15 cellular contexts compared by ENCODE assay signal in genomic region chr19:16419671-16420394, GRCh38. TPM values are rescaled to one million over a fixed set of nuclear protein-coding genes. Genes with fewer than 3 reads are reported as not detected.
A peak's percentile ranks its signal among the peaks of the same experiment; 100 is the strongest.
DNase-seq lines count a peak whose midpoint lies in the region; ATAC-seq, FAIRE-seq and TF ChIP-seq lines count a peak whose summit lies in the region.
"Had no signal": no experiment of that assay in that cellular context is flagged by ENCODE, and none has a peak within 500 bp of the region (broad histone marks: within the 10 kb centered on the region; RNA-seq: fewer than 3 reads in every experiment).

No MANE protein-coding gene starts in this region.

- no peaks in the 10 kb centered on the region for H3K4me1 ChIP-seq in HAP-1
- H3K4me1 ChIP-seq: BE2C had no signal

- no peaks in the 10 kb centered on the region for H3K9me3 Mint-ChIP-seq in Calu3 (ENCODE audit: low read depth, unreplicated experiment)
- H3K9me3 Mint-ChIP-seq in mesothelial cell of epicardium: no peaks in the 10 kb centered on the region

- peak; percentile 92 for FAIRE-seq in bronchial epithelial cell (lab: Jason Lieb, UNC)

- no peaks in the 10 kb centered on the region for H3K9me3 ChIP-seq in HAP-1
- H3K9me3 ChIP-seq: BE2C, Peyer's patch, thyroid gland had no signal

- no peak for DNase-seq in Calu3
- peak; percentile 33 for DNase-seq in KBM-7
- no peak for DNase-seq in bronchial epithelial cell (ENCODE audit: low read depth)
- no peak for DNase-seq in mesothelial cell of epicardium (ENCODE audit: low spot score in 2 of 2, unreplicated experiment in 2 of 2)
- no peak for DNase-seq in NCI-H510A (lab: John Stamatoyannopoulos, UW)
- DNase-seq in stimulated activated naive CD8-positive, alpha-beta T cell treated with anti-CD3 and anti-CD28 coated beads, Interleukin-15, Interleukin-2, amounts not matched to agents 100 U/mL and 50 U/mL, for 24 hours: no peak
- no peak for DNase-seq in NCI-H146 treated with DMSO at 0.1 percent for 48 hours (lab: John Stamatoyannopoulos, UW; ENCODE audit: unreplicated experiment)
- DNase-seq in HAP-1 (ENCODE audit: low spot score in 2 of 2): no peak
- DNase-seq: activated CD4-positive, alpha-beta T cell treated with anti-CD3 and anti-CD28 coated beads for 36 hours; BE2C; cortex of kidney; DMS53; NCI-H1092; Peyer's patch; thyroid gland had no signal

- H3K27ac Mint-ChIP-seq in Calu3 (ENCODE audit: unreplicated experiment) (peak overlapping the region; percentile 31), mesothelial cell of epicardium (peak overlapping the region; percentile 57)
- H3K27ac Mint-ChIP-seq: activated CD4-positive, alpha-beta T cell treated with anti-CD3 and anti-CD28 coated beads for 36 hours had no signal

- H3K4me3 Mint-ChIP-seq in Calu3 (ENCODE audit: low read depth, unreplicated experiment) (no peak overlapping the region), mesothelial cell of epicardium (no peak overlapping the region)
- H3K4me3 Mint-ChIP-seq: activated CD4-positive, alpha-beta T cell treated with anti-CD3 and anti-CD28 coated beads for 36 hours had no signal

- peaks cover 12% of the 10 kb centered on the region for H3K36me3 Mint-ChIP-seq in Calu3 (ENCODE audit: insufficient read depth, unreplicated experiment)
- H3K36me3 Mint-ChIP-seq in mesothelial cell of epicardium: peaks cover 25% of the 10 kb centered on the region

- no TSS peak for BruUV-seq in Calu3 (replicated peaks; lab: Mats Ljungman, UMichigan)

- H3K4me1 Mint-ChIP-seq in Calu3 (ENCODE audit: low read depth, unreplicated experiment) (no peaks in the 10 kb centered on the region), mesothelial cell of epicardium (peaks cover 9% of the 10 kb centered on the region)

- intact Hi-C loops in Calu3 (cut with micrococcal nuclease; ENCODE audit: unreplicated experiment): no loop called here

- H3K27me3 Mint-ChIP-seq in Calu3 (ENCODE audit: unreplicated experiment) (no peaks in the 10 kb centered on the region), mesothelial cell of epicardium (ENCODE audit: low read depth) (no peaks in the 10 kb centered on the region)
- H3K27me3 Mint-ChIP-seq: activated CD4-positive, alpha-beta T cell treated with anti-CD3 and anti-CD28 coated beads for 36 hours had no signal

- H3K36me3 ChIP-seq in bronchial epithelial cell (ENCODE audit: control insufficient read depth, insufficient read depth, low read length): peaks cover 15% of the 10 kb centered on the region
- peaks cover 74% of the 10 kb centered on the region for H3K36me3 ChIP-seq in HAP-1 (replicated peaks)

- no peak overlapping the region for H3K4me3 ChIP-seq in bronchial epithelial cell (ENCODE audit: low read depth, low read length)
- no peak overlapping the region for H3K4me3 ChIP-seq in HAP-1
- H3K4me3 ChIP-seq: Peyer's patch, thyroid gland had no signal

- no peaks in the 10 kb centered on the region for H3K27me3 ChIP-seq in bronchial epithelial cell (ENCODE audit: control insufficient read depth, insufficient read depth, low read length)
- no peaks in the 10 kb centered on the region for H3K27me3 ChIP-seq in HAP-1 (ENCODE audit: low read depth)
- H3K27me3 ChIP-seq: BE2C, Peyer's patch, thyroid gland had no signal

- no peak for ATAC-seq in stimulated activated naive CD8-positive, alpha-beta T cell treated with anti-CD3 and anti-CD28 coated beads, Interleukin-15, Interleukin-2, amounts not matched to agents 100 U/mL and 50 U/mL, for 24 hours
- ATAC-seq: activated CD4-positive, alpha-beta T cell treated with anti-CD3 and anti-CD28 coated beads for 36 hours had no signal

- in situ Hi-C loops in KBM-7 (cut with MboI; ENCODE audit: low pct_unique_long_range_greater_than_20kb, low sequenced_read_pairs) (no loop called here), HAP-1 (cut with MboI; ENCODE audit: low sequenced_read_pairs) (no loop called here)

- TF ChIP-seq CTCF in Calu3 (IDR thresholded peaks at IDR 0.05; ENCODE audit: unreplicated experiment) (no peak), bronchial epithelial cell (IDR thresholded peaks at IDR 0.05; ENCODE audit: insufficient read depth, low read length, severe bottlenecking) (no peak), mesothelial cell of epicardium (IDR thresholded peaks at IDR 0.05; ENCODE audit: unreplicated experiment) (no peak)

- CTCF ChIA-PET in Calu3 (lab: Charles Lee): no interaction called here

RNA-seq across cellular contexts. Expression of gene EPS15L1, which starts 51.9 kb away (rescaled TPM):
- total RNA-seq in Calu3 (2022) (24.2 and 25.6 TPM in 2 replicates), bronchial epithelial cell (11.1 and 14.3 TPM in 2 replicates), mesothelial cell of epicardium (53.8 to 60.3 TPM (median 54.7 TPM) in 3 replicates)
